ENCODE assay signal across 2 cellular contexts in genomic region chr13:24605923-24606372, GRCh38.
TF ChIP-seq lines count a peak whose summit lies in the region.

No MANE protein-coding gene starts in this region.

TF ChIP-seq in K562, 482 proteins besides CTCF, POLR2A, EP300 and RAD21 (continued from another document and continues in another):
- TF ChIP-seq HOXB6 (CRISPR knock-in tag; IDR thresholded peaks at IDR 0.05; ENCODE audit: borderline replicate concordance) = no peak
- no peak for TF ChIP-seq RBM22 (IDR thresholded peaks at IDR 0.05; ENCODE audit: low read depth, low read length, poor library complexity, severe bottlenecking)
- TF ChIP-seq CHD7 (IDR thresholded peaks at IDR 0.05; ENCODE audit: low read depth, low read length) = no peak
- no peak for TF ChIP-seq ZBTB8A (IDR thresholded peaks at IDR 0.05; ENCODE audit: partially characterized antibody)
- no peak for TF ChIP-seq KDM1A (IDR thresholded peaks at IDR 0.05)
- TF ChIP-seq YY1 (IDR thresholded peaks at IDR 0.05; ENCODE audit: borderline replicate concordance in 1 of 3, control insufficient read depth in 1 of 3, extremely low read depth in 1 of 3, insufficient read depth in 3 of 3, insufficient read length in 1 of 3, insufficient replicate concordance in 2 of 3, low read depth in 1 of 3, low read length in 2 of 3) = no peak
- no peak for TF ChIP-seq NFIX (CRISPR knock-in tag; IDR thresholded peaks at IDR 0.05; ENCODE audit: low read depth)
- no peak for TF ChIP-seq PHTF2 (CRISPR knock-in tag; IDR thresholded peaks at IDR 0.05)

TF ChIP-seq in SK-N-SH, 30 proteins besides CTCF, POLR2A, EP300 and RAD21 (continued from another document):
- no peak for TF ChIP-seq TAF1 (IDR thresholded peaks at IDR 0.05; ENCODE audit: borderline replicate concordance, low read depth, low read length)
- no peak for TF ChIP-seq GATA2 (CRISPR knock-in tag; IDR thresholded peaks at IDR 0.05)
- no peak for TF ChIP-seq PBX3 (IDR thresholded peaks at IDR 0.05)
- TF ChIP-seq ELF1 (IDR thresholded peaks at IDR 0.05) = no peak
- TF ChIP-seq JUND (IDR thresholded peaks at IDR 0.05) = no peak
- no peak for TF ChIP-seq USF2 (IDR thresholded peaks at IDR 0.05; ENCODE audit: borderline replicate concordance, low read depth, low read length)
- TF ChIP-seq POLR2AphosphoS5 (IDR thresholded peaks at IDR 0.05; ENCODE audit: low read depth, low read length) = no peak
- no peak for TF ChIP-seq USF1 (IDR thresholded peaks at IDR 0.05; ENCODE audit: borderline replicate concordance, low read depth)
- no peak for TF ChIP-seq IRF3 (IDR thresholded peaks at IDR 0.05; ENCODE audit: low read depth, low read length)
- no peak for TF ChIP-seq SMC3 (IDR thresholded peaks at IDR 0.05; ENCODE audit: low read depth, low read length)
- TF ChIP-seq ZBTB33 (IDR thresholded peaks at IDR 0.05; ENCODE audit: borderline replicate concordance, low read depth) = no peak
- no peak for TF ChIP-seq FOXM1 (IDR thresholded peaks at IDR 0.05; ENCODE audit: low read depth)
